In genomic region chr16:211631-212180, GRCh38 we compare ENCODE assay signal across 14 cellular contexts. TPM values are rescaled to one million over a fixed set of nuclear protein-coding genes. Genes with fewer than 3 reads are reported as not detected.
"Had no signal": no experiment of that assay in that cellular context is flagged by ENCODE, and none has a peak within 500 bp of the region (broad histone marks: within the 10 kb centered on the region; RNA-seq: fewer than 3 reads in every experiment).

No MANE protein-coding gene starts in this region.

RNA-seq across cellular contexts. Expression of gene HBQ1, which starts 31.4 kb away (rescaled TPM):
- total RNA-seq: body of pancreas; breast epithelium; IMR-90; M059J; PC-3; Peyer's patch; SJCRH30; T-helper 1 cell treated with Interleukin-12 subunit alpha and Interleukin-12 subunit beta and Interleukin-4 antibody, amounts not matched to agents 30 ng/mL and 1 ng/mL, for 36 hours; T-helper 2 cell treated with Interferon-gamma antibody and Interleukin-4, amounts not matched to agents 100 ng/mL and 5 ng/mL, for 36 hours had no signal

RNA-seq across cellular contexts. Expression of gene HBA1, which starts 35.2 kb away (rescaled TPM):
- total RNA-seq: activated CD4-positive, alpha-beta T cell treated with anti-CD3 and anti-CD28 coated beads, Interleukin-2, amount 10 ng/mL, durations not matched to agents 24 days and 14 days; activated CD8-positive, alpha-beta memory T cell treated with anti-CD3 and anti-CD28 coated beads for 36 hours; activated CD8-positive, alpha-beta T cell treated with anti-CD3 and anti-CD28 coated beads for 36 hours; activated T-helper 2 cell treated with anti-CD3 and anti-CD28 coated beads, Interferon-gamma antibody, Interleukin-2, Interleukin-4, amounts not matched to agents 10 μg/mL and 5 μg/mL and 100 μg/mL, durations not matched to agents 14 hours and 24 hours and 36 hours; astrocyte; body of pancreas; IMR-90; M059J; PC-3; Peyer's patch; SJCRH30; T-helper 1 cell treated with Interleukin-12 subunit alpha and Interleukin-12 subunit beta and Interleukin-4 antibody, amounts not matched to agents 30 ng/mL and 1 ng/mL, for 36 hours; T-helper 2 cell treated with Interferon-gamma antibody and Interleukin-4, amounts not matched to agents 100 ng/mL and 5 ng/mL, for 36 hours had no signal

RNA-seq across cellular contexts. Expression of gene HBA2, which starts 39.0 kb away (rescaled TPM):
- total RNA-seq: activated CD4-positive, alpha-beta T cell treated with anti-CD3 and anti-CD28 coated beads, Interleukin-2, amount 10 ng/mL, durations not matched to agents 24 days and 14 days; activated CD8-positive, alpha-beta memory T cell treated with anti-CD3 and anti-CD28 coated beads for 36 hours; activated CD8-positive, alpha-beta T cell treated with anti-CD3 and anti-CD28 coated beads for 36 hours; IMR-90; M059J; PC-3; SJCRH30; T-helper 1 cell treated with Interleukin-12 subunit alpha and Interleukin-12 subunit beta and Interleukin-4 antibody, amounts not matched to agents 30 ng/mL and 1 ng/mL, for 36 hours; T-helper 2 cell treated with Interferon-gamma antibody and Interleukin-4, amounts not matched to agents 100 ng/mL and 5 ng/mL, for 36 hours had no signal
- polyA plus RNA-seq: IMR-90 had no signal
